ENCODE assay signal across 8 cellular contexts in genomic region chr4:111283066-111283677, GRCh38.
DNase-seq lines count a peak whose midpoint lies in the region; ATAC-seq and TF ChIP-seq lines count a peak whose summit lies in the region.

No MANE protein-coding gene starts in this region.

- no peaks in the 10 kb centered on the region for H3K9me3 Mint-ChIP-seq in CD14-positive monocyte

- H3K9me3 ChIP-seq in colonic mucosa (no peaks in the 10 kb centered on the region), tibial artery (no peaks in the 10 kb centered on the region)

- no peak overlapping the region for H3K9ac ChIP-seq in colonic mucosa (ENCODE audit: low read depth in 2 of 2, low read length in 2 of 2)

- intact Hi-C loops in CD14-positive monocyte (cut with micrococcal nuclease) = loop anchor here in 1 of 2 donors (5.0 kb wide), 1 partner anchor 651 kb away; no protein-coding TSS in a partner anchor
- intact Hi-C loops in colonic mucosa (cut with DNase I) = loop anchor here (10.0 kb wide), 1 partner anchor 658 kb away; the partner anchor contains the start of gene PITX2
- intact Hi-C loops in tibial artery (cut with DNase I; ENCODE audit: low total_unique reads) = loop anchor here (10.0 kb wide), 1 partner anchor 658 kb away; the partner anchor contains the start of gene PITX2

- peak; percentile 85 for ATAC-seq in GM18868 (IDR thresholded peaks at IDR 0.05; ENCODE audit: unreplicated experiment)

- H3K4me3 ChIP-seq in colonic mucosa (no peak overlapping the region), tibial artery (no peak overlapping the region)

- no peak for DNase-seq in CD14-positive monocyte (ENCODE audit: low spot score)
- peak; percentile 33 for DNase-seq in HT1080 (ENCODE audit: low read depth)
- DNase-seq in SW480 (ENCODE audit: low spot score) = peak; percentile 26
- peak; percentile 74 for DNase-seq in colonic mucosa
- peak; percentile 30 for DNase-seq in medulla oblongata (ENCODE audit: extremely low spot score)
- DNase-seq in tibial artery = peak in 1 of 2 donors; percentile 26
- DNase-seq in NCI-H2227 treated with DMSO at 0.1 percent for 48 hours (lab: John Stamatoyannopoulos, UW) = no peak

- no peaks in the 10 kb centered on the region for H3K36me3 Mint-ChIP-seq in CD14-positive monocyte

- H3K27ac Mint-ChIP-seq in CD14-positive monocyte = no peak overlapping the region

- no peaks in the 10 kb centered on the region for H3K27me3 ChIP-seq in colonic mucosa
- no peaks in the 10 kb centered on the region for H3K27me3 ChIP-seq in tibial artery

- no peaks in the 10 kb centered on the region for H3K4me1 Mint-ChIP-seq in CD14-positive monocyte

- peak; percentile 90 for TF ChIP-seq CTCF in CD14-positive monocyte (IDR thresholded peaks at IDR 0.05)
- TF ChIP-seq CTCF in colonic mucosa (IDR thresholded peaks at IDR 0.05) = peak; percentile 76
- peak; percentile 58 to 73 for TF ChIP-seq CTCF in tibial artery (IDR thresholded peaks at IDR 0.05)

- H3K4me3 Mint-ChIP-seq in CD14-positive monocyte = peak overlapping the region in 1 of 2 donors; percentile 44

- no peaks in the 10 kb centered on the region for H3K36me3 ChIP-seq in colonic mucosa
- H3K36me3 ChIP-seq in tibial artery = no peaks in the 10 kb centered on the region

- H3K27me3 Mint-ChIP-seq in CD14-positive monocyte (ENCODE audit: low read depth in 3 of 3) = peaks cover 4 to 7% (median 4%) of the 10 kb centered on the region in 3 donors

- H3K4me1 ChIP-seq in colonic mucosa (no peaks in the 10 kb centered on the region), tibial artery (no peaks in the 10 kb centered on the region)

- H3K27ac ChIP-seq in colonic mucosa = no peak overlapping the region
- no peak overlapping the region for H3K27ac ChIP-seq in tibial artery

Comparison
In these comparisons a context has a peak if more than half of its experiments do, and no peak if none do; other contexts are left out.
1. DNase-seq: peak in HT1080 (single experiment), SW480 (single experiment), colonic mucosa (single experiment) and medulla oblongata (single experiment); none in CD14-positive monocyte (single experiment) and NCI-H2227 treated with DMSO at 0.1 percent for 48 hours (single experiment).
2. Peak in every context shown above with its lines, with median percentiles within 50 percentile points of each other: CTCF ChIP-seq.